Comparison of ENCODE assay signal across 19 cellular contexts in genomic region chr3:184366619-184367321, GRCh38. TPM values are rescaled to one million over a fixed set of nuclear protein-coding genes. Genes with fewer than 3 reads are reported as not detected.
A peak's percentile ranks its signal among the peaks of the same experiment; 100 is the strongest.
DNase-seq lines count a peak whose midpoint lies in the region; ATAC-seq and TF ChIP-seq lines count a peak whose summit lies in the region.
"Had no signal": no experiment of that assay in that cellular context is flagged by ENCODE, and none has a peak within 500 bp of the region (broad histone marks: within the 10 kb centered on the region; RNA-seq: fewer than 3 reads in every experiment).

No MANE protein-coding gene starts in this region.

- TF ChIP-seq POLR2A in stomach (IDR thresholded peaks at IDR 0.05), result no peak

- peaks cover 33% of the 10 kb centered on the region for H3K4me1 Mint-ChIP-seq in activated T-cell treated with anti-CD3 and anti-CD28 coated beads, Interleukin-2, amount 50 U/mL, for 72 hours (ENCODE audit: low read depth)

- no peak for TF ChIP-seq EP300 in stomach (IDR thresholded peaks at IDR 0.05)

- H3K9me3 ChIP-seq in stomach, result no peaks in the 10 kb centered on the region

- no peak for ATAC-seq in activated T-cell treated with anti-CD3 and anti-CD28 coated beads, Interleukin-2, amount 50 U/mL, for 72 hours (replicated peaks in 1 of 2)
- ATAC-seq in GM19467 (IDR thresholded peaks at IDR 0.05; ENCODE audit: unreplicated experiment), result no peak
- ATAC-seq: T-helper 17 cell had no signal

- intact Hi-C loops in stomach (cut with DNase I; ENCODE audit: low total_unique reads), result no loop called here

- no peaks in the 10 kb centered on the region for H3K27me3 ChIP-seq in stomach

- H3K36me3 ChIP-seq in stomach, result peaks cover 18 to 60% (median 51%) of the 10 kb centered on the region in 4 donors

- no peak for TF ChIP-seq CTCF in fibroblast of pulmonary artery (IDR thresholded peaks at IDR 0.05; ENCODE audit: low read length, missing control alignments)
- TF ChIP-seq CTCF in stomach (IDR thresholded peaks at IDR 0.05), result no peak

- peak overlapping the region in 4 of 5 donors; percentile 18 to 61 (median 49) for H3K27ac ChIP-seq in stomach

- WGBS in stomach, 5 donors, result 47 to 78% (median 69%) methylated on average over 5 of the region's 5 CpGs

- H3K27ac Mint-ChIP-seq in activated T-cell treated with anti-CD3 and anti-CD28 coated beads, Interleukin-2, amount 50 U/mL, for 72 hours, result peak overlapping the region; percentile 25
- H3K27ac Mint-ChIP-seq: memory B cell had no signal

- H3K4me1 ChIP-seq in stomach, result peaks cover 20 to 70% (median 51%) of the 10 kb centered on the region in 4 donors

- H3K36me3 Mint-ChIP-seq in activated T-cell treated with anti-CD3 and anti-CD28 coated beads, Interleukin-2, amount 50 U/mL, for 72 hours (ENCODE audit: insufficient read depth in 2 of 2), result peaks cover 14 to 29% of the 10 kb centered on the region in 2 donors

- H3K27me3 Mint-ChIP-seq in activated T-cell treated with anti-CD3 and anti-CD28 coated beads, Interleukin-2, amount 50 U/mL, for 72 hours (ENCODE audit: low read depth), result no peaks in the 10 kb centered on the region
- H3K27me3 Mint-ChIP-seq: memory B cell; stimulated activated naive CD8-positive, alpha-beta T cell treated with anti-CD3 and anti-CD28 coated beads, Interleukin-15, Interleukin-2, amounts not matched to agents 100 ng/mL and 50 ng/mL, for 24 hours; T-helper 17 cell had no signal

- no peak for DNase-seq in activated T-cell treated with anti-CD3 and anti-CD28 coated beads, Interleukin-2, amount 50 U/mL, for 72 hours
- DNase-seq in activated T-cell treated with anti-CD3 and anti-CD28 coated beads for 4 hours (no peak), RPMI7951 (ENCODE audit: low read depth) (peak; percentile 25), fibroblast of pulmonary artery (ENCODE audit: low read depth) (peak; percentile 23), stomach (no peak), medulla oblongata (ENCODE audit: extremely low spot score) (no peak), NAMALWA (ENCODE audit: low spot score) (no peak)
- DNase-seq: activated CD4-positive, alpha-beta T cell treated with anti-CD3 and anti-CD28 coated beads for 1 hour; dermis blood vessel endothelial cell; DMS 273 treated with DMSO at 0.1 percent for 48 hours; foreskin melanocyte; H7; KG1; NCI-H526 treated with DMSO at 0.1 percent for 48 hours; T-helper 17 cell had no signal

- H3K4me3 Mint-ChIP-seq in activated T-cell treated with anti-CD3 and anti-CD28 coated beads, Interleukin-2, amount 50 U/mL, for 72 hours, result no peak overlapping the region
- H3K4me3 Mint-ChIP-seq: memory B cell; stimulated activated naive CD8-positive, alpha-beta T cell treated with anti-CD3 and anti-CD28 coated beads, Interleukin-15, Interleukin-2, amounts not matched to agents 100 ng/mL and 50 ng/mL, for 24 hours had no signal

- H3K4me3 ChIP-seq in fibroblast of pulmonary artery (replicated peaks; ENCODE audit: low read depth, low read length), result no peak overlapping the region
- H3K4me3 ChIP-seq in stomach, result no peak overlapping the region

- no peaks in the 10 kb centered on the region for H3K9me3 Mint-ChIP-seq in activated T-cell treated with anti-CD3 and anti-CD28 coated beads, Interleukin-2, amount 50 U/mL, for 72 hours
- H3K9me3 Mint-ChIP-seq: memory B cell; stimulated activated naive CD8-positive, alpha-beta T cell treated with anti-CD3 and anti-CD28 coated beads, Interleukin-15, Interleukin-2, amounts not matched to agents 100 ng/mL and 50 ng/mL, for 24 hours had no signal

RNA-seq across cellular contexts. Expression of gene POLR2H, which starts 5.3 kb away (rescaled TPM):
- total RNA-seq in activated T-cell treated with anti-CD3 and anti-CD28 coated beads, Interleukin-2, amount 50 U/mL, for 72 hours, result 10 to 100 TPM; 86.9 to 93.6 TPM
- 146 and 181 TPM in 2 replicates for total RNA-seq in RPMI7951 (2014; rRNA removed; shearing (Covaris generic))
- 100 to 1,000 TPM in 2 of 5 donors, 10 to 100 TPM in 3; 14.0 to 273 (median 85.0) TPM for total RNA-seq in stomach
- 100 to 1,000 TPM; 103 to 142 (median 116) TPM for polyA plus RNA-seq in stomach

RNA-seq across cellular contexts. Expression of gene CLCN2, which starts 5.4 kb away (rescaled TPM):
- total RNA-seq in activated T-cell treated with anti-CD3 and anti-CD28 coated beads, Interleukin-2, amount 50 U/mL, for 72 hours, result 1 to 10 TPM; 3.1 to 3.9 TPM
- total RNA-seq in RPMI7951 (2014; rRNA removed; shearing (Covaris generic)), result 3.0 and 6.3 TPM in 2 replicates
- total RNA-seq in stomach, result 10 to 100 TPM in 2 of 5 donors, 1 to 10 TPM in 3; 4.2 to 34.5 (median 5.8) TPM
- polyA plus RNA-seq in stomach, result 1 to 10 TPM; 2.1 to 5.1 (median 2.5) TPM

RNA-seq across cellular contexts. Expression of gene THPO, which starts 11.2 kb away (rescaled TPM):
- total RNA-seq in activated T-cell treated with anti-CD3 and anti-CD28 coated beads, Interleukin-2, amount 50 U/mL, for 72 hours, result not detected
- not detected in 2 replicates for total RNA-seq in RPMI7951 (2014; rRNA removed; shearing (Covaris generic))
- total RNA-seq in stomach, result not detected
- polyA plus RNA-seq in stomach, result 1 to 10 TPM in 1 of 3 donors, under 1 TPM in 2; 0.38 to 1.8 (median 0.93) TPM
- total RNA-seq: dermis blood vessel endothelial cell, osteoblast, T-helper 17 cell had no signal

RNA-seq across cellular contexts. Expression of gene CHRD, which starts 13.1 kb away (rescaled TPM):
- total RNA-seq in activated T-cell treated with anti-CD3 and anti-CD28 coated beads, Interleukin-2, amount 50 U/mL, for 72 hours, result under 1 TPM in 1 of 2 donors, not detected in 1; 0.19 TPM
- total RNA-seq in RPMI7951 (2014; rRNA removed; shearing (Covaris generic)), result not detected in 2 replicates
- total RNA-seq in stomach, result 10 to 100 TPM in 1 of 5 donors, 1 to 10 TPM in 4; 6.1 to 27.2 (median 9.2) TPM
- 1 to 10 TPM; 5.2 to 7.1 (median 5.7) TPM for polyA plus RNA-seq in stomach
- total RNA-seq: T-helper 17 cell had no signal

RNA-seq across cellular contexts. Expression of gene FAM131A, which starts 29.4 kb away (rescaled TPM):
- total RNA-seq in activated T-cell treated with anti-CD3 and anti-CD28 coated beads, Interleukin-2, amount 50 U/mL, for 72 hours, result 1 to 10 TPM; 6.6 to 7.6 TPM
- 10.6 and 12.0 TPM in 2 replicates for total RNA-seq in RPMI7951 (2014; rRNA removed; shearing (Covaris generic))
- 10 to 100 TPM in 3 of 5 donors, 1 to 10 TPM in 2; 1.8 to 73.2 (median 28.8) TPM for total RNA-seq in stomach
- polyA plus RNA-seq in stomach, result 10 to 100 TPM; 10.0 to 13.0 (median 12.5) TPM

Comparison
In these comparisons a context has a peak if more than half of its experiments do, and no peak if none do; other contexts are left out.
1. DNase-seq: peak in RPMI7951 (single experiment) and fibroblast of pulmonary artery (single experiment); none in activated T-cell treated with anti-CD3 and anti-CD28 coated beads, Interleukin-2, amount 50 U/mL, for 72 hours (0 of 2), activated T-cell treated with anti-CD3 and anti-CD28 coated beads for 4 hours (single experiment), stomach (single experiment), medulla oblongata (single experiment) and NAMALWA (single experiment).